ENCODE assay signal across 29 cellular contexts in the genomic region with DNA sequence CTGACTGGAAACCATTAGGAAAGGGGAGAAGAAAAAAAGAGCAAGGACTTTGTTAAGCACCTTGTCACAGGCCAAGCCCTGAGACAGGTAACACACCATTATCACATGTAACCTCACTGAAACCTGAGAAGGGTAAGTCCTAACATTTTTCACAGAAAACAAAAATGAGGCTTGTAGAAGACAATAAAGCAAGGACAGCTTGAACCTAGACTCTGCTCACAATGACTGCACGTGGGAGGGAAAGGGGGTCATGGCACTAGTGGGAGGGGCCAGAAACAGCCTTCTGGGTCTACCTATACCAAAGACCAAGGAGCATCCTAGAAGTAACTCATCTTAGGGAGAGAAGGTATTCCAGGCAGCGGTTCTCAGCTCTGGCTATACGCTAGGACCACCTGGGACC. TPM values are rescaled to one million over a fixed set of nuclear protein-coding genes. Genes with fewer than 3 reads are reported as not detected.
A peak's percentile ranks its signal among the peaks of the same experiment; 100 is the strongest.
DNase-seq lines count a peak whose midpoint lies in the region; ATAC-seq, FAIRE-seq and TF ChIP-seq lines count a peak whose summit lies in the region.
"Had no signal": no experiment of that assay in that cellular context is flagged by ENCODE, and none has a peak within 500 bp of the region (broad histone marks: within the 10 kb centered on the region; RNA-seq: fewer than 3 reads in every experiment).

No MANE protein-coding gene starts in this region.

- H3K4me2 ChIP-seq in H9 (ENCODE audit: insufficient read depth, insufficient read length, low read length): no peak overlapping the region
- H3K4me2 ChIP-seq in H1 (ENCODE audit: insufficient read depth in 1 of 2, low read depth in 2 of 2, low read length in 2 of 2): no peak overlapping the region

- H3K4ac ChIP-seq in H9 (ENCODE audit: low read depth, low read length) (no peak overlapping the region), H1 (replicated peaks; ENCODE audit: insufficient read length, low read depth, low read length) (no peak overlapping the region)

- H3K36me3 ChIP-seq in H1 (ENCODE audit: control insufficient read depth in 2 of 4, insufficient read depth in 4 of 4, low read length in 3 of 4): no peaks in the 10 kb centered on the region
- peaks cover 3 to 56% (median 37%) of the 10 kb centered on the region in 5 donors for H3K36me3 ChIP-seq in subcutaneous abdominal adipose tissue (ENCODE audit: control insufficient read depth in 5 of 5, insufficient read depth in 5 of 5, low read length in 5 of 5)
- peaks cover 0 to 6% of the 10 kb centered on the region in 2 donors for H3K36me3 ChIP-seq in adrenal gland (replicated peaks in 1 of 2)

- no peak overlapping the region for H3T11ph ChIP-seq in H9 (ENCODE audit: low read length)

- TF ChIP-seq CTCF in activated CD8-positive, alpha-beta T cell treated with anti-CD3 and anti-CD28 coated beads for 36 hours (IDR thresholded peaks at IDR 0.05): no peak
- TF ChIP-seq CTCF in H9 (conservative IDR thresholded peaks at IDR 0.05) (no peak), H1 (IDR thresholded peaks at IDR 0.05; ENCODE audit: control extremely low read depth in 1 of 3, insufficient read depth in 1 of 3, low read depth in 1 of 3, low read length in 3 of 3) (no peak), adrenal gland (IDR thresholded peaks at IDR 0.05) (no peak)

- peaks cover 34% of the 10 kb centered on the region for H3K4me1 Mint-ChIP-seq in activated CD8-positive, alpha-beta T cell treated with anti-CD3 and anti-CD28 coated beads, Interleukin-2, amount 10 ng/mL, durations not matched to agents 7 days and 5 days (ENCODE audit: low read depth)
- peaks cover 17% of the 10 kb centered on the region for H3K4me1 Mint-ChIP-seq in activated CD8-positive, alpha-beta T cell treated with anti-CD3 and anti-CD28 coated beads for 36 hours (ENCODE audit: low read depth)
- peaks cover 13 to 14% of the 10 kb centered on the region in 2 experiments for H3K4me1 Mint-ChIP-seq in H9

- peak; percentile 36 for FAIRE-seq in H1 (lab: Jason Lieb, UNC)
- FAIRE-seq: D721Med had no signal

- H3K14ac ChIP-seq in H9 (ENCODE audit: insufficient read depth, low read length) (no peak overlapping the region), H1 (ENCODE audit: insufficient read length) (no peak overlapping the region)

- no peak for TF ChIP-seq EP300 in H1 (IDR thresholded peaks at IDR 0.05; ENCODE audit: borderline replicate concordance in 1 of 2, low read depth in 2 of 2, low read length in 2 of 2)

- H3K79me2 ChIP-seq in H9 (ENCODE audit: insufficient read depth, low read length) (no peaks in the 10 kb centered on the region), H1 (ENCODE audit: control insufficient read depth in 1 of 2, insufficient read depth in 2 of 2, low read length in 2 of 2) (no peaks in the 10 kb centered on the region)

- no CpG with 5 or more reads among the region's 3 CpGs for WGBS in H9 (ENCODE audit: extremely low coverage, insufficient read length, low lambda C conversion rate)
- WGBS in H1 (ENCODE audit: extremely low coverage in 1 of 2, insufficient coverage in 1 of 2, insufficient read length in 1 of 2, insufficient replicate concordance in 2 of 2, low coverage in 1 of 2, low lambda C conversion rate in 2 of 2, missing lambda C conversion rate in 1 of 2), 2 experiments: 88% methylated on average over 3 of the region's 3 CpGs; no CpG with 5 or more reads in 1 of the 2 experiments
- WGBS in adrenal gland, 4 donors: 91 to 96% (median 93%) methylated on average over 3 of the region's 3 CpGs

- H3K4me3 Mint-ChIP-seq in activated CD8-positive, alpha-beta T cell treated with anti-CD3 and anti-CD28 coated beads, Interleukin-2, amount 10 ng/mL, durations not matched to agents 7 days and 5 days: no peak overlapping the region
- no peak overlapping the region for H3K4me3 Mint-ChIP-seq in activated CD8-positive, alpha-beta T cell treated with anti-CD3 and anti-CD28 coated beads for 36 hours
- H3K4me3 Mint-ChIP-seq in H9: no peak overlapping the region
- H3K4me3 Mint-ChIP-seq: CD4-positive, alpha-beta T cell had no signal

- H3K23ac ChIP-seq in H9 (ENCODE audit: insufficient read length, low read depth, low read length): no peak overlapping the region
- no peak overlapping the region for H3K23ac ChIP-seq in H1 (ENCODE audit: insufficient read length)

- no peaks in the 10 kb centered on the region for H4K20me1 ChIP-seq in H9 (ENCODE audit: control insufficient read depth, insufficient read depth, insufficient read length)
- H4K20me1 ChIP-seq in H1 (replicated peaks in 1 of 2; ENCODE audit: control insufficient read depth in 1 of 2, insufficient read depth in 2 of 2, low read length in 2 of 2): no peaks in the 10 kb centered on the region

- H3K9me3 Mint-ChIP-seq in activated CD8-positive, alpha-beta T cell treated with anti-CD3 and anti-CD28 coated beads, Interleukin-2, amount 10 ng/mL, durations not matched to agents 7 days and 5 days (ENCODE audit: insufficient read depth): no peaks in the 10 kb centered on the region
- no peaks in the 10 kb centered on the region for H3K9me3 Mint-ChIP-seq in activated CD8-positive, alpha-beta T cell treated with anti-CD3 and anti-CD28 coated beads for 36 hours
- H3K9me3 Mint-ChIP-seq in H9: no peaks in the 10 kb centered on the region
- H3K9me3 Mint-ChIP-seq: CD4-positive, alpha-beta T cell had no signal

- no peak for TF ChIP-seq RAD21 in H1 (IDR thresholded peaks at IDR 0.05 in 1 of 2, conservative IDR thresholded peaks at IDR 0.05 in 1 of 2; ENCODE audit: low read depth in 2 of 2, low read length in 2 of 2)

- H2BK5ac ChIP-seq in H9 (ENCODE audit: insufficient read length, low read length): no peak overlapping the region
- H2BK5ac ChIP-seq in H1 (ENCODE audit: low read depth, low read length): no peak overlapping the region

- TF ChIP-seq POLR2A in H1 (IDR thresholded peaks at IDR 0.05; ENCODE audit: control extremely low read depth in 1 of 2, low read depth in 2 of 2, low read length in 2 of 2) (no peak), adrenal gland (IDR thresholded peaks at IDR 0.05) (no peak)

- ATAC-seq in activated CD8-positive, alpha-beta T cell treated with anti-CD3 and anti-CD28 coated beads, Interleukin-2, amount 10 ng/mL, durations not matched to agents 7 days and 5 days: no peak
- no peak for ATAC-seq in activated CD8-positive, alpha-beta T cell treated with anti-CD3 and anti-CD28 coated beads for 36 hours
- ATAC-seq in GM18502 (IDR thresholded peaks at IDR 0.05; ENCODE audit: poor library complexity, unreplicated experiment): no peak
- ATAC-seq: HCT116 had no signal

- peak overlapping the region; percentile 4 for H3K27ac Mint-ChIP-seq in activated CD8-positive, alpha-beta T cell treated with anti-CD3 and anti-CD28 coated beads, Interleukin-2, amount 10 ng/mL, durations not matched to agents 7 days and 5 days
- no peak overlapping the region for H3K27ac Mint-ChIP-seq in activated CD8-positive, alpha-beta T cell treated with anti-CD3 and anti-CD28 coated beads for 36 hours
- H3K27ac Mint-ChIP-seq in H9: peak overlapping the region in 1 of 3 experiments; percentile 41; a peak in 2 of 7 replicates
- H3K27ac Mint-ChIP-seq: CD4-positive, alpha-beta T cell had no signal

- H3K79me1 ChIP-seq in H9 (ENCODE audit: insufficient read depth, low read depth, low read length, poor library complexity, severe bottlenecking): no peaks in the 10 kb centered on the region
- H3K79me1 ChIP-seq in H1 (ENCODE audit: low read depth, low read length): no peaks in the 10 kb centered on the region

- no peak for DNase-seq in activated CD8-positive, alpha-beta T cell treated with anti-CD3 and anti-CD28 coated beads, Interleukin-2, amount 10 ng/mL, durations not matched to agents 7 days and 5 days
- DNase-seq in activated CD8-positive, alpha-beta T cell treated with anti-CD3 and anti-CD28 coated beads for 36 hours: no peak
- no peak for DNase-seq in H9
- no peak for DNase-seq in H1 (ENCODE audit: low read depth in 1 of 2, low spot score in 2 of 2)
- DNase-seq in adrenal gland: no peak
- DNase-seq: CD4-positive, alpha-beta T cell; GOT3; Karpas-422; MV-4-11; NCI-H1105 treated with DMSO at 0.1 percent for 48 hours; NCI-H146; NCI-H1930; NCI-H2107; NCI-H446 treated with DMSO at 0.1 percent for 48 hours; NCI-H526; OCI-M1; Peyer's patch; SHP77 treated with DMSO at 0.1 percent for 48 hours had no signal

- H4K8ac ChIP-seq in H9 (replicated peaks; ENCODE audit: insufficient read length, low read depth, low read length): no peak overlapping the region
- no peak overlapping the region for H4K8ac ChIP-seq in H1 (ENCODE audit: extremely low read depth, insufficient read depth, low read length)

- H3K18ac ChIP-seq in H9 (ENCODE audit: insufficient read length, low read depth, low read length) (no peak overlapping the region), H1 (ENCODE audit: extremely low read depth, low read length) (no peak overlapping the region)

- no peak overlapping the region for H3K9ac ChIP-seq in H9 (ENCODE audit: extremely low read depth, insufficient read length, low read length)
- H3K9ac ChIP-seq in H1 (replicated peaks in 1 of 4; ENCODE audit: extremely low read depth in 1 of 4, low read depth in 3 of 4, low read length in 3 of 4): no peak overlapping the region; a peak in 3 of 7 replicates
- peak overlapping the region in 1 of 5 donors; percentile 58 for H3K9ac ChIP-seq in subcutaneous abdominal adipose tissue (ENCODE audit: low read length in 5 of 5)

- H2BK20ac ChIP-seq in H9 (ENCODE audit: low read depth, low read length, poor library complexity, severe bottlenecking) (no peak overlapping the region), H1 (ENCODE audit: low read length) (no peak overlapping the region)

- H3K56ac ChIP-seq in H9 (ENCODE audit: insufficient read length, low read depth, low read length) (no peak overlapping the region), H1 (replicated peaks; ENCODE audit: insufficient read length, low read depth, low read length) (no peak overlapping the region)

- no peak overlapping the region for H3K4me3 ChIP-seq in H1 (ENCODE audit: extremely low read depth in 1 of 4, insufficient read depth in 2 of 4, low read depth in 3 of 4, low read length in 4 of 4)
- no peak overlapping the region for H3K4me3 ChIP-seq in subcutaneous abdominal adipose tissue (ENCODE audit: low read depth in 1 of 5, low read length in 5 of 5)
- H3K4me3 ChIP-seq in adrenal gland: no peak overlapping the region
- H3K4me3 ChIP-seq: Peyer's patch, SK-N-MC had no signal

- POLR2A ChIA-PET in activated CD8-positive, alpha-beta T cell treated with anti-CD3 and anti-CD28 coated beads, Interleukin-2, amount 10 ng/mL, durations not matched to agents 7 days and 5 days (lab: Charles Lee): interaction anchor here (1.0 to 2.5 kb wide), 2 partner anchors 10 to 62 kb away, joined by 3 to 8 read pairs; a partner anchor contains a TSS
- POLR2A ChIA-PET in activated CD8-positive, alpha-beta T cell treated with anti-CD3 and anti-CD28 coated beads for 36 hours (lab: Charles Lee): interaction anchor here (2.9 kb wide), 1 partner anchor 10 kb away, joined by 12 read pairs; a partner anchor contains a TSS
- POLR2A ChIA-PET in H1 (lab: Charles Lee; ENCODE audit: partially characterized antibody): interaction anchor here (1.2 to 1.3 kb wide), 2 partner anchors 12 to 19 kb away, joined by 3 to 4 read pairs; no protein-coding TSS in a partner anchor

- H2AK5ac ChIP-seq in H9 (ENCODE audit: insufficient read length, low read length) (no peak overlapping the region), H1 (ENCODE audit: low read depth, low read length) (no peak overlapping the region)

- H2AFZ ChIP-seq in H9 (ENCODE audit: low read length) (no peak overlapping the region), H1 (ENCODE audit: low read length) (no peak overlapping the region)

- H2BK12ac ChIP-seq in H9 (ENCODE audit: insufficient read length, low read depth, low read length) (no peak overlapping the region), H1 (ENCODE audit: low read depth, low read length) (no peak overlapping the region)

- H2BK120ac ChIP-seq in H9 (ENCODE audit: low read depth, low read length, poor library complexity, severe bottlenecking): no peak overlapping the region
- H2BK120ac ChIP-seq in H1 (replicated peaks; ENCODE audit: low read depth, low read length): no peak overlapping the region

- peak overlapping the region; percentile 8 for H3K27ac ChIP-seq in H9 (ENCODE audit: insufficient read length, low read depth, low read length)
- H3K27ac ChIP-seq in H1 (ENCODE audit: low read depth, low read length): no peak overlapping the region
- H3K27ac ChIP-seq in subcutaneous abdominal adipose tissue (ENCODE audit: low read depth, low read length): peak overlapping the region; percentile 52
- H3K27ac ChIP-seq in adrenal gland: no peak overlapping the region
- H3K27ac ChIP-seq: Peyer's patch, SK-N-MC had no signal

- H4K5ac ChIP-seq in H9 (ENCODE audit: insufficient read length, low read depth, low read length): no peak overlapping the region
- H4K5ac ChIP-seq in H1 (ENCODE audit: insufficient read length, low read depth, low read length): no peak overlapping the region

- H3K9me3 ChIP-seq in H9 (ENCODE audit: control insufficient read depth, low read depth, low read length): no peaks in the 10 kb centered on the region
- H3K9me3 ChIP-seq in H1 (ENCODE audit: insufficient read depth in 2 of 2, low read depth in 1 of 2, low read length in 1 of 2): no peaks in the 10 kb centered on the region
- no peaks in the 10 kb centered on the region for H3K9me3 ChIP-seq in subcutaneous abdominal adipose tissue (ENCODE audit: control insufficient read depth in 5 of 5, low read length in 5 of 5)
- H3K9me3 ChIP-seq in adrenal gland (replicated peaks in 1 of 3): no peaks in the 10 kb centered on the region
- H3K9me3 ChIP-seq: Peyer's patch had no signal

- no peaks in the 10 kb centered on the region for H3K23me2 ChIP-seq in H9 (ENCODE audit: insufficient read length, low read depth, low read length, poor library complexity, severe bottlenecking)
- no peaks in the 10 kb centered on the region for H3K23me2 ChIP-seq in H1 (ENCODE audit: low read depth, low read length)

- peaks cover 8% of the 10 kb centered on the region; the same call in 1 of the 2 replicates for H3K4me1 ChIP-seq in H9 (ENCODE audit: insufficient read depth, low read length)
- H3K4me1 ChIP-seq in H1 (replicated peaks in 1 of 4; ENCODE audit: control insufficient read depth in 3 of 4, insufficient read depth in 4 of 4, low read length in 3 of 4): peaks cover 0 to 10% (median 4%) of the 10 kb centered on the region in 4 experiments; a peak in 4 of 7 replicates
- H3K4me1 ChIP-seq in subcutaneous abdominal adipose tissue (ENCODE audit: control insufficient read depth in 5 of 5, insufficient read depth in 5 of 5, low read length in 5 of 5): peaks cover 0 to 33% (median 27%) of the 10 kb centered on the region in 5 donors
- no peaks in the 10 kb centered on the region for H3K4me1 ChIP-seq in adrenal gland (replicated peaks in 1 of 2)

- no peak overlapping the region for H2BK15ac ChIP-seq in H9 (ENCODE audit: low read depth, low read length)
- no peak overlapping the region for H2BK15ac ChIP-seq in H1 (ENCODE audit: low read length)

- CTCF ChIA-PET in activated CD8-positive, alpha-beta T cell treated with anti-CD3 and anti-CD28 coated beads, Interleukin-2, amount 10 ng/mL, durations not matched to agents 7 days and 5 days (lab: Charles Lee): no interaction called here
- CTCF ChIA-PET in activated CD8-positive, alpha-beta T cell treated with anti-CD3 and anti-CD28 coated beads for 36 hours (lab: Charles Lee): interaction anchor here (0.6 to 1.6 kb wide), 2 partner anchors 10 to 18 kb away, joined by 3 to 4 read pairs; a partner anchor contains a TSS
- CTCF ChIA-PET in H1 (lab: Charles Lee; ENCODE audit: partially characterized antibody): interaction anchor here (1.0 to 1.9 kb wide), 4 partner anchors 9 to 96 kb away, joined by 3 to 6 read pairs (median 3); a partner anchor contains a TSS

- H3K27me3 Mint-ChIP-seq in activated CD8-positive, alpha-beta T cell treated with anti-CD3 and anti-CD28 coated beads, Interleukin-2, amount 10 ng/mL, durations not matched to agents 7 days and 5 days (ENCODE audit: low read depth): no peaks in the 10 kb centered on the region
- no peaks in the 10 kb centered on the region for H3K27me3 Mint-ChIP-seq in activated CD8-positive, alpha-beta T cell treated with anti-CD3 and anti-CD28 coated beads for 36 hours
- H3K27me3 Mint-ChIP-seq in H9 (ENCODE audit: low read depth): no peaks in the 10 kb centered on the region
- H3K27me3 Mint-ChIP-seq: CD4-positive, alpha-beta T cell had no signal

- H3K36me3 Mint-ChIP-seq in activated CD8-positive, alpha-beta T cell treated with anti-CD3 and anti-CD28 coated beads, Interleukin-2, amount 10 ng/mL, durations not matched to agents 7 days and 5 days (ENCODE audit: low read depth): peaks cover 3% of the 10 kb centered on the region
- no peaks in the 10 kb centered on the region for H3K36me3 Mint-ChIP-seq in activated CD8-positive, alpha-beta T cell treated with anti-CD3 and anti-CD28 coated beads for 36 hours (ENCODE audit: low read depth)
- peaks cover 0 to 2% (median 0%) of the 10 kb centered on the region in 3 experiments; a peak in 3 of 7 replicates for H3K36me3 Mint-ChIP-seq in H9 (ENCODE audit: insufficient read depth in 1 of 3, low read depth in 3 of 3)

- H4K91ac ChIP-seq in H9 (ENCODE audit: insufficient read length, low read depth, low read length) (no peak overlapping the region), H1 (replicated peaks; ENCODE audit: insufficient read length, low read length) (no peak overlapping the region)

- H3K27me3 ChIP-seq in H9 (ENCODE audit: insufficient read depth, low read length) (no peaks in the 10 kb centered on the region), H1 (replicated peaks in 1 of 4; ENCODE audit: control insufficient read depth in 3 of 4, extremely low read depth in 1 of 4, insufficient read depth in 3 of 4, low read length in 3 of 4) (no peaks in the 10 kb centered on the region), subcutaneous abdominal adipose tissue (ENCODE audit: control insufficient read depth in 5 of 5, insufficient read depth in 4 of 5, low read length in 5 of 5) (no peaks in the 10 kb centered on the region), adrenal gland (no peaks in the 10 kb centered on the region)
- H3K27me3 ChIP-seq: Peyer's patch had no signal

- intact Hi-C loops in activated CD8-positive, alpha-beta T cell treated with anti-CD3 and anti-CD28 coated beads for 36 hours (cut with micrococcal nuclease): no loop called here
- intact Hi-C loops in adrenal gland (cut with DNase I): no loop called here

RNA-seq across cellular contexts. Expression of a gene that starts 7.5 kb away (rescaled TPM):
- total RNA-seq in activated CD8-positive, alpha-beta T cell treated with anti-CD3 and anti-CD28 coated beads, Interleukin-2, amount 10 ng/mL, durations not matched to agents 7 days and 5 days: 1 to 10 TPM; 5.7 to 6.4 TPM
- total RNA-seq in activated CD8-positive, alpha-beta T cell treated with anti-CD3 and anti-CD28 coated beads for 36 hours: 1 to 10 TPM; 3.2 to 4.4 TPM
- total RNA-seq in H9 (2021) (5.2 and 6.3 TPM in 2 replicates), adrenal gland (10 to 100 TPM; 48.3 to 78.9 (median 67.5) TPM)
- 3.6 and 4.5 TPM in 2 replicates for total RNA-seq in H1 (2021; fragmentation: NEBNext Ultra II Directional; extraction: Animal tissue kit (Norgen Biotek cat#: 25700))
- polyA plus RNA-seq in H1 (2011; rRNA removed) (2.7 and 3.2 TPM in 2 replicates), adrenal gland (10 to 100 TPM; 24.9 to 45.3 (median 29.8) TPM)
- 4.6 TPM for polyA plus RNA-seq in H1 (2011; cell fraction: cytosol; rRNA removed)
- 8.7 TPM for polyA plus RNA-seq in H1 (2011; cell fraction: nucleus; rRNA removed)
- polyA plus RNA-seq in H1 (2012, experiment 1 of 2): 3.2 to 4.4 TPM (median 3.8 TPM) in 4 replicates
- 1.6 TPM for polyA plus RNA-seq in H1 (2012, experiment 2 of 2)
- polyA plus RNA-seq in H1 (2013, experiment 1 of 2): 3.4 TPM
- 2.4 TPM for polyA plus RNA-seq in H1 (2013, experiment 2 of 2)
- 7.1 and 12.2 TPM in 2 replicates for polyA minus RNA-seq in H1 (2011; rRNA and poly(A)+ RNA removed)
- 5.1 TPM for polyA minus RNA-seq in H1 (2011; cell fraction: cytosol; rRNA and poly(A)+ RNA removed)
- 5.9 TPM for polyA minus RNA-seq in H1 (2011; cell fraction: nucleus; rRNA and poly(A)+ RNA removed)

RNA-seq across cellular contexts. Expression of a gene that starts 10.0 kb away (rescaled TPM):
- 100 to 1,000 TPM; 137 to 139 TPM for total RNA-seq in activated CD8-positive, alpha-beta T cell treated with anti-CD3 and anti-CD28 coated beads, Interleukin-2, amount 10 ng/mL, durations not matched to agents 7 days and 5 days
- 10 to 100 TPM; 99.0 to 99.7 TPM for total RNA-seq in activated CD8-positive, alpha-beta T cell treated with anti-CD3 and anti-CD28 coated beads for 36 hours
- 23.1 and 25.9 TPM in 2 replicates for total RNA-seq in H9 (2021)
- total RNA-seq in H1 (2021; fragmentation: NEBNext Ultra II Directional; extraction: Animal tissue kit (Norgen Biotek cat#: 25700)): 18.9 and 21.1 TPM in 2 replicates
- 61.2 and 63.5 TPM in 2 replicates for polyA plus RNA-seq in H1 (2011; rRNA removed)
- polyA plus RNA-seq in H1 (2011; cell fraction: cytosol; rRNA removed): 50.5 TPM
- polyA plus RNA-seq in H1 (2011; cell fraction: nucleus; rRNA removed): 34.6 TPM
- 15.6 to 41.5 TPM (median 33.8 TPM) in 4 replicates for polyA plus RNA-seq in H1 (2012, experiment 1 of 2)
- polyA plus RNA-seq in H1 (2012, experiment 2 of 2): 29.6 TPM
- polyA plus RNA-seq in H1 (2013, experiment 1 of 2): 40.3 TPM
- 40.7 TPM for polyA plus RNA-seq in H1 (2013, experiment 2 of 2)
- 10.2 and 11.5 TPM in 2 replicates for polyA minus RNA-seq in H1 (2011; rRNA and poly(A)+ RNA removed)
- polyA minus RNA-seq in H1 (2011; cell fraction: cytosol; rRNA and poly(A)+ RNA removed): 13.5 TPM
- 9.7 TPM for polyA minus RNA-seq in H1 (2011; cell fraction: nucleus; rRNA and poly(A)+ RNA removed)
- 10 to 100 TPM; 19.6 to 55.9 (median 43.8) TPM for total RNA-seq in adrenal gland
- 10 to 100 TPM; 23.6 to 32.8 (median 26.2) TPM for polyA plus RNA-seq in adrenal gland

RNA-seq across cellular contexts. Expression of a gene that starts 23.8 kb away (rescaled TPM):
- total RNA-seq in activated CD8-positive, alpha-beta T cell treated with anti-CD3 and anti-CD28 coated beads, Interleukin-2, amount 10 ng/mL, durations not matched to agents 7 days and 5 days: 10 to 100 TPM; 13.6 to 15.0 TPM
- 1 to 10 TPM; 5.4 to 6.2 TPM for total RNA-seq in activated CD8-positive, alpha-beta T cell treated with anti-CD3 and anti-CD28 coated beads for 36 hours
- total RNA-seq in H9 (2021) (2.1 and 2.6 TPM in 2 replicates), adrenal gland (1 to 10 TPM in 6 of 8 donors, under 1 TPM in 2; 0.36 to 6.9 (median 2.9) TPM)
- total RNA-seq in H1 (2021; fragmentation: NEBNext Ultra II Directional; extraction: Animal tissue kit (Norgen Biotek cat#: 25700)): 1.9 and 2.0 TPM in 2 replicates
- polyA plus RNA-seq in H1 (2011; rRNA removed) (1.2 and 1.7 TPM in 2 replicates), adrenal gland (1 to 10 TPM in 1 of 3 donors, under 1 TPM in 1, not detected in 1; 0.34 to 1.4 TPM)
- polyA plus RNA-seq in H1 (2011; cell fraction: cytosol; rRNA removed): 1.1 TPM
- polyA plus RNA-seq in H1 (2011; cell fraction: nucleus; rRNA removed): 2.4 TPM
- 0.58 to 2.6 TPM (median 1.4 TPM) in 4 replicates for polyA plus RNA-seq in H1 (2012, experiment 1 of 2)
- polyA plus RNA-seq in H1 (2012, experiment 2 of 2): not detected
- 2.3 TPM for polyA plus RNA-seq in H1 (2013, experiment 1 of 2)
- 1.3 TPM for polyA plus RNA-seq in H1 (2013, experiment 2 of 2)
- 0.63 and 0.85 TPM in 2 replicates for polyA minus RNA-seq in H1 (2011; rRNA and poly(A)+ RNA removed)
- polyA minus RNA-seq in H1 (2011; cell fraction: cytosol; rRNA and poly(A)+ RNA removed): 1.6 TPM
- polyA minus RNA-seq in H1 (2011; cell fraction: nucleus; rRNA and poly(A)+ RNA removed): 4.6 TPM

RNA-seq across cellular contexts. Expression of a gene that starts 36.9 kb away (rescaled TPM):
- under 1 TPM; 0.68 to 0.82 TPM for total RNA-seq in activated CD8-positive, alpha-beta T cell treated with anti-CD3 and anti-CD28 coated beads, Interleukin-2, amount 10 ng/mL, durations not matched to agents 7 days and 5 days
- under 1 TPM in 1 of 2 experiments, not detected in 1; 0.29 TPM for total RNA-seq in activated CD8-positive, alpha-beta T cell treated with anti-CD3 and anti-CD28 coated beads for 36 hours
- not detected in 2 replicates for total RNA-seq in H9 (2021)
- not detected in 2 replicates for total RNA-seq in H1 (2021; fragmentation: NEBNext Ultra II Directional; extraction: Animal tissue kit (Norgen Biotek cat#: 25700))
- polyA plus RNA-seq in H1 (2011; rRNA removed): not detected in 2 replicates
- polyA plus RNA-seq in H1 (2011; cell fraction: cytosol; rRNA removed): not detected
- polyA plus RNA-seq in H1 (2011; cell fraction: nucleus; rRNA removed): not detected
- not detected in 4 replicates for polyA plus RNA-seq in H1 (2012, experiment 1 of 2)
- polyA plus RNA-seq in H1 (2012, experiment 2 of 2): not detected
- not detected for polyA plus RNA-seq in H1 (2013, experiment 1 of 2)
- not detected for polyA plus RNA-seq in H1 (2013, experiment 2 of 2)
- polyA minus RNA-seq in H1 (2011; rRNA and poly(A)+ RNA removed): not detected in 2 replicates
- polyA minus RNA-seq in H1 (2011; cell fraction: cytosol; rRNA and poly(A)+ RNA removed): not detected
- not detected for polyA minus RNA-seq in H1 (2011; cell fraction: nucleus; rRNA and poly(A)+ RNA removed)
- total RNA-seq in adrenal gland: not detected
- polyA plus RNA-seq in adrenal gland: under 1 TPM in 2 of 3 donors, not detected in 1; 0.17 to 0.80 TPM
- total RNA-seq: A172; CD4-positive, alpha-beta T cell; Daoy; G401; HT-29; M059J; Peyer's patch had no signal
- polyA plus RNA-seq: BJ had no signal

Comparison
In these comparisons a context has a peak if more than half of its experiments do, and no peak if none do; other contexts are left out.
1. H3K27ac ChIP-seq: peak in H9 (single experiment) and subcutaneous abdominal adipose tissue (single experiment); none in H1 (single experiment) and adrenal gland (0 of 5).